ENCODE assay signal across 1 cellular context in genomic region chr6:30163090-30163917, GRCh38.
TF ChIP-seq lines count a peak whose summit lies in the region.

TSS of gene TRIM15 (plus strand) at chr6:30163546. CDS start at chr6:30163685, 139 bp downstream.

TF ChIP-seq in GM23338, 12 proteins besides CTCF, POLR2A, EP300 and RAD21 (continued from another document):
- TF ChIP-seq REST (IDR thresholded peaks at IDR 0.05; ENCODE audit: unreplicated experiment) (no peak), CREB1 (CRISPR knock-in tag; IDR thresholded peaks at IDR 0.05; ENCODE audit: low read depth) (no peak), STAT1 (IDR thresholded peaks at IDR 0.05; ENCODE audit: unreplicated experiment) (no peak)
TF ChIP-seq in GM23338: peak in this region for 0.
